Comparison of ENCODE assay signal across 1 cellular context in genomic region chr1:54324750-54325704, GRCh38.
TF ChIP-seq lines count a peak whose summit lies in the region.

No MANE protein-coding gene starts in this region.

TF ChIP-seq in GM23338, 12 proteins besides CTCF, POLR2A, EP300 and RAD21 (continued from another document):
- no peak for TF ChIP-seq ZNF462 (CRISPR knock-in tag; IDR thresholded peaks at IDR 0.05)
- TF ChIP-seq ZNF331 (CRISPR knock-in tag; IDR thresholded peaks at IDR 0.05; ENCODE audit: low read depth) = no peak
- TF ChIP-seq EZH2phosphoT487 (IDR thresholded peaks at IDR 0.05; ENCODE audit: unreplicated experiment) = no peak
- TF ChIP-seq JUNB (IDR thresholded peaks at IDR 0.05; ENCODE audit: unreplicated experiment) = no peak
- TF ChIP-seq ETS1 (IDR thresholded peaks at IDR 0.05) = no peak
